ENCODE assay signal across 25 cellular contexts in genomic region chr2:206670531-206671319, GRCh38. TPM values are rescaled to one million over a fixed set of nuclear protein-coding genes. Genes with fewer than 3 reads are reported as not detected.
DNase-seq lines count a peak whose midpoint lies in the region; ATAC-seq and TF ChIP-seq lines count a peak whose summit lies in the region.
"Had no signal": no experiment of that assay in that cellular context is flagged by ENCODE, and none has a peak within 500 bp of the region (broad histone marks: within the 10 kb centered on the region; RNA-seq: fewer than 3 reads in every experiment).

No MANE protein-coding gene starts in this region.

- no peaks in the 10 kb centered on the region for H3K9me3 Mint-ChIP-seq in GM23338
- H3K9me3 Mint-ChIP-seq: CD4-positive, alpha-beta memory T cell; T-helper 1 cell treated with Interleukin-12 subunit alpha and Interleukin-12 subunit beta and Interleukin-4 antibody, amounts not matched to agents 30 μg/mL and 1 μg/mL, for 36 hours had no signal

- H3K4me3 Mint-ChIP-seq in GM23338, result no peak overlapping the region
- H3K4me3 Mint-ChIP-seq: CD4-positive, alpha-beta memory T cell; T-helper 1 cell treated with Interleukin-12 subunit alpha and Interleukin-12 subunit beta and Interleukin-4 antibody, amounts not matched to agents 30 μg/mL and 1 μg/mL, for 36 hours had no signal

- no peaks in the 10 kb centered on the region for H3K36me3 ChIP-seq in GM23338 (ENCODE audit: insufficient read depth)
- H3K36me3 ChIP-seq in PC-3 (ENCODE audit: low read depth, low read length), result no peaks in the 10 kb centered on the region
- H3K36me3 ChIP-seq: BLaER1 treated with 17β-estradiol and CSF1 and Interleukin-3, amounts not matched to agents 10 nM and 100 nM; Peyer's patch; SJSA1 had no signal

- no peaks in the 10 kb centered on the region for H3K9me2 ChIP-seq in GM23338 (ENCODE audit: insufficient read depth)
- H3K9me2 ChIP-seq in PC-3 (replicated peaks; ENCODE audit: low read length), result no peaks in the 10 kb centered on the region

- TF ChIP-seq CTCF in GM23338 (conservative IDR thresholded peaks at IDR 0.05; ENCODE audit: low read depth in 2 of 2) (no peak), PC-3 (conservative IDR thresholded peaks at IDR 0.05; ENCODE audit: low read depth, low read length) (no peak), epithelial cell of esophagus (IDR thresholded peaks at IDR 0.05; ENCODE audit: insufficient read depth, low read depth, low read length, missing control alignments) (no peak)

- ATAC-seq in GM23338 (no peak), PC-3 (no peak), GM19463 (IDR thresholded peaks at IDR 0.05; ENCODE audit: unreplicated experiment) (no peak), GM18517 (IDR thresholded peaks at IDR 0.05; ENCODE audit: unreplicated experiment) (no peak)
- ATAC-seq: Right ventricle myocardium inferior had no signal

- H3K27me3 ChIP-seq in GM23338 (ENCODE audit: insufficient read depth), result no peaks in the 10 kb centered on the region
- H3K27me3 ChIP-seq in PC-3 (ENCODE audit: low read length), result peaks cover 6% of the 10 kb centered on the region; the same call in 1 of the 2 replicates
- H3K27me3 ChIP-seq: BLaER1 treated with 17β-estradiol and CSF1 and Interleukin-3, amounts not matched to agents 10 nM and 100 nM; Peyer's patch; SJSA1 had no signal

- intact Hi-C loops in PC-3 (cut with micrococcal nuclease), result no loop called here

- no peaks in the 10 kb centered on the region for H3K36me3 Mint-ChIP-seq in GM23338 (ENCODE audit: low read depth)
- H3K36me3 Mint-ChIP-seq: CD4-positive, alpha-beta memory T cell had no signal

- POLR2A ChIA-PET in PC-3 (lab: Charles Lee; ENCODE audit: unreplicated experiment), result no interaction called here

- H3K79me2 ChIP-seq in GM23338 (replicated peaks; ENCODE audit: insufficient read depth), result no peaks in the 10 kb centered on the region
- H3K79me2 ChIP-seq in PC-3 (ENCODE audit: low read length), result no peaks in the 10 kb centered on the region

- H3K4me2 ChIP-seq in GM23338 (no peak overlapping the region), PC-3 (ENCODE audit: low read length) (peak overlapping the region; percentile 6)
- H3K4me2 ChIP-seq: BLaER1 treated with 17β-estradiol and CSF1 and Interleukin-3, amounts not matched to agents 10 nM and 100 nM had no signal

- H3K27me3 Mint-ChIP-seq in GM23338 (ENCODE audit: insufficient read depth, low read depth, poor library complexity), result no peaks in the 10 kb centered on the region

- BruUV-seq in PC-3 (replicated peaks; lab: Mats Ljungman, UMichigan), result no TSS peak

- peak overlapping the region; percentile 12; the same call in 1 of the 2 replicates for H3K27ac Mint-ChIP-seq in GM23338
- H3K27ac Mint-ChIP-seq: CD4-positive, alpha-beta memory T cell; T-helper 1 cell treated with Interleukin-12 subunit alpha and Interleukin-12 subunit beta and Interleukin-4 antibody, amounts not matched to agents 30 μg/mL and 1 μg/mL, for 36 hours had no signal

- DNase-seq in ELR (ENCODE audit: low read depth) (peak; percentile 3), GM23338 (ENCODE audit: low spot score) (no peak), PC-3 (no peak), epithelial cell of esophagus (ENCODE audit: low read depth) (peak; percentile 54), SKM-1 (lab: John Stamatoyannopoulos, UW; ENCODE audit: unreplicated experiment) (no peak)
- no peak for DNase-seq in activated naive CD4-positive, alpha-beta T cell treated with anti-CD3 and anti-CD28 coated beads, Interleukin-2, amount 50 U/mL, for 16 hours
- DNase-seq: Caco-2; CD4-positive, alpha-beta memory T cell; DMS153; H7; Kasumi-1; NCI-H1092; NCI-H1436; NCI-H1930; NCI-H2171; NCI-H345; NCI-H524; NCI-H774; Peyer's patch had no signal

- H3K4me1 Mint-ChIP-seq in GM23338, result peaks cover 3% of the 10 kb centered on the region; the same call in 1 of the 3 replicates
- H3K4me1 Mint-ChIP-seq: CD4-positive, alpha-beta memory T cell had no signal

- H3K4me3 ChIP-seq in GM23338 (no peak overlapping the region), PC-3 (ENCODE audit: low read length) (no peak overlapping the region), epithelial cell of esophagus (ENCODE audit: low read length) (no peak overlapping the region)
- H3K4me3 ChIP-seq: BLaER1 treated with 17β-estradiol and CSF1 and Interleukin-3, amounts not matched to agents 10 nM and 100 nM; Peyer's patch; SJSA1 had no signal

- H3K4me1 ChIP-seq in GM23338 (ENCODE audit: insufficient read depth) (peaks cover 6% of the 10 kb centered on the region; the same call in 1 of the 2 replicates), PC-3 (ENCODE audit: insufficient read depth, low read length) (no peaks in the 10 kb centered on the region)
- H3K4me1 ChIP-seq: BLaER1 treated with 17β-estradiol and CSF1 and Interleukin-3, amounts not matched to agents 10 nM and 100 nM; Caco-2; Peyer's patch; SJSA1 had no signal

- H2AFZ ChIP-seq in GM23338, result peak overlapping the region; percentile 95
- H2AFZ ChIP-seq in PC-3 (ENCODE audit: low read length), result no peak overlapping the region

- H3K9ac ChIP-seq in PC-3 (ENCODE audit: low read length), result no peak overlapping the region
- H3K9ac ChIP-seq: BLaER1 treated with 17β-estradiol and CSF1 and Interleukin-3, amounts not matched to agents 10 nM and 100 nM had no signal

- H3F3A ChIP-seq in GM23338 (replicated peaks; ENCODE audit: low read depth), result no peaks in the 10 kb centered on the region
- H3F3A ChIP-seq in PC-3 (ENCODE audit: low read length, unreplicated experiment), result no peaks in the 10 kb centered on the region

- H4K20me1 ChIP-seq in GM23338 (replicated peaks; ENCODE audit: insufficient read depth) (no peaks in the 10 kb centered on the region), PC-3 (ENCODE audit: low read length) (no peaks in the 10 kb centered on the region)
- H4K20me1 ChIP-seq: BLaER1 treated with 17β-estradiol and CSF1 and Interleukin-3, amounts not matched to agents 10 nM and 100 nM had no signal

- H3K9me3 ChIP-seq in PC-3 (ENCODE audit: low read length), result no peaks in the 10 kb centered on the region
- H3K9me3 ChIP-seq: BLaER1 treated with 17β-estradiol and CSF1 and Interleukin-3, amounts not matched to agents 10 nM and 100 nM; Caco-2; Peyer's patch; SJSA1 had no signal

- CTCF ChIA-PET in PC-3 (lab: Charles Lee), result no interaction called here

- H3K27ac ChIP-seq in GM23338 (ENCODE audit: low read depth), result no peak overlapping the region
- no peak overlapping the region for H3K27ac ChIP-seq in PC-3 (ENCODE audit: low read length)
- H3K27ac ChIP-seq: BLaER1 treated with 17β-estradiol and CSF1 and Interleukin-3, amounts not matched to agents 10 nM and 100 nM; Peyer's patch; SJSA1 had no signal

TF ChIP-seq in GM23338, 12 proteins besides CTCF, POLR2A, EP300 and RAD21:
- TF ChIP-seq ZNF331 (CRISPR knock-in tag; IDR thresholded peaks at IDR 0.05; ENCODE audit: low read depth) (no peak), POLR2AphosphoS5 (IDR thresholded peaks at IDR 0.05; ENCODE audit: low read depth) (no peak), CREB1 (CRISPR knock-in tag; IDR thresholded peaks at IDR 0.05; ENCODE audit: low read depth) (no peak)

RNA-seq across cellular contexts. Expression of gene FAM237A, which starts 28.4 kb away (rescaled TPM):
- not detected in 2 replicates for total RNA-seq in GM23338 (2014; rRNA removed; shearing (Covaris generic))
- polyA plus RNA-seq in GM23338 (2016; fragmentation: Nextera tagmentation; extraction: Ambion mirVana), result not detected in 2 replicates
- not detected in 2 replicates for total RNA-seq in PC-3 (2014; rRNA removed)
- total RNA-seq: Caco-2; CD4-positive, alpha-beta memory T cell; H7; Peyer's patch; SJSA1 had no signal
- polyA plus RNA-seq: CD4-positive, alpha-beta memory T cell had no signal

RNA-seq across cellular contexts. Expression of gene DYTN, which starts 47.5 kb away (rescaled TPM):
- total RNA-seq in GM23338 (2014; rRNA removed; shearing (Covaris generic)), result not detected in 2 replicates
- not detected in 2 replicates for polyA plus RNA-seq in GM23338 (2016; fragmentation: Nextera tagmentation; extraction: Ambion mirVana)
- total RNA-seq in PC-3 (2014; rRNA removed), result not detected in 2 replicates
- total RNA-seq: Caco-2; CD4-positive, alpha-beta memory T cell; H7; Peyer's patch; Right ventricle myocardium inferior; SJSA1 had no signal
- polyA plus RNA-seq: CD4-positive, alpha-beta memory T cell had no signal

Comparison
In these comparisons a context has a peak if more than half of its experiments do, and no peak if none do; other contexts are left out.
1. DNase-seq: peak in ELR (single experiment) and epithelial cell of esophagus (single experiment); none in GM23338 (single experiment), PC-3 (single experiment), activated naive CD4-positive, alpha-beta T cell treated with anti-CD3 and anti-CD28 coated beads, Interleukin-2, amount 50 U/mL, for 16 hours (single experiment) and SKM-1 (single experiment).